ENCODE assay signal across 8 cellular contexts in the genomic region with DNA sequence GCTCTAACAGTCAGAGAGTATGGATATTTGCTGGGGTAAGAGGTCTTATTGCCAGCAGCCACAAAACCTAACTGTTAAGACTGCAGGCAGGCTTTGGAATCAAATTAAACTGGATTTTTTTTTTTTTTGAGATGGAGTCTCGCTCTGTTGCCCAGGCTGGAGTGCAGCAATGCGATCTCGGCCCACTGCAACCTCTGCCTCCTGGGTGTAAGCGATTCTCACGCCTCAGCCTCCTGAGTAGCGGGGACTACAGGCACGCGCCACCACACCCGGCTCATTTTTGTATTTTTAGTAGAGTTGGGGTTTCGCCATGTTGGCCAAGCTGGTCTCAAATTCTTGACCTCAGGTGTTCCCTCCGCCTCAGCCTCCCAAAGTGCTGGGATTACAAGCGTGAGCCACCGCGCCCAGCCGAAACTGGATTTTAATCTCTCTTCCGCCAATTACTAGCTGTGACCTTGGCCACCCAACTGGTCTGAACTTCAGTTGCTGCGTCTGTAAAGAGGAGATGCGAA. TPM values are rescaled to one million over a fixed set of nuclear protein-coding genes. Genes with fewer than 3 reads are reported as not detected.
DNase-seq lines count a peak whose midpoint lies in the region; ATAC-seq and TF ChIP-seq lines count a peak whose summit lies in the region.

No MANE protein-coding gene starts in this region.

- no peak overlapping the region for H2BK5ac ChIP-seq in H9 (ENCODE audit: insufficient read length, low read length)

- H3K23me2 ChIP-seq in H9 (ENCODE audit: insufficient read length, low read depth, low read length, poor library complexity, severe bottlenecking) = peaks cover 10% of the 10 kb centered on the region

- ATAC-seq in HG03439 (IDR thresholded peaks at IDR 0.05; ENCODE audit: unreplicated experiment) = no peak

- H4K8ac ChIP-seq in H9 (replicated peaks; ENCODE audit: insufficient read length, low read depth, low read length) = no peak overlapping the region

- no peaks in the 10 kb centered on the region for H3K79me2 ChIP-seq in H9 (ENCODE audit: insufficient read depth, low read length)

- H2BK12ac ChIP-seq in H9 (ENCODE audit: insufficient read length, low read depth, low read length) = no peak overlapping the region

- H3K9me3 Mint-ChIP-seq in H9 (no peaks in the 10 kb centered on the region; a peak in 1 of 5 replicates), glutamatergic neuron (ENCODE audit: unreplicated experiment) (peaks cover 8% of the 10 kb centered on the region)

- H3K4me1 Mint-ChIP-seq in H9 (peaks cover 8 to 14% of the 10 kb centered on the region in 2 experiments), glutamatergic neuron (ENCODE audit: low read depth, unreplicated experiment) (peaks cover 9% of the 10 kb centered on the region)

- H2BK120ac ChIP-seq in H9 (ENCODE audit: low read depth, low read length, poor library complexity, severe bottlenecking) = no peak overlapping the region

- peak overlapping the region; percentile 81 for H3K4me2 ChIP-seq in H9 (ENCODE audit: insufficient read depth, insufficient read length, low read length)

- H3K27me3 ChIP-seq in H9 (ENCODE audit: insufficient read depth, low read length) = no peaks in the 10 kb centered on the region
- H3K27me3 ChIP-seq in skeletal muscle tissue (ENCODE audit: control insufficient read depth in 3 of 3, insufficient read depth in 3 of 3, low read length in 3 of 3) = no peaks in the 10 kb centered on the region

- H3K27me3 Mint-ChIP-seq in H9 (ENCODE audit: low read depth) = peaks cover 2% of the 10 kb centered on the region; the same call in 1 of the 2 replicates
- H3K27me3 Mint-ChIP-seq in glutamatergic neuron (ENCODE audit: unreplicated experiment) = peaks cover 9% of the 10 kb centered on the region

- H3K36me3 Mint-ChIP-seq in H9 (ENCODE audit: insufficient read depth in 1 of 3, low read depth in 3 of 3) = peaks cover 20 to 33% (median 30%) of the 10 kb centered on the region in 3 experiments
- no peaks in the 10 kb centered on the region for H3K36me3 Mint-ChIP-seq in glutamatergic neuron (ENCODE audit: unreplicated experiment)

- peaks cover 21 to 27% (median 26%) of the 10 kb centered on the region in 3 donors for H3K36me3 ChIP-seq in skeletal muscle tissue (ENCODE audit: control insufficient read depth in 3 of 3, insufficient read depth in 3 of 3, low read length in 3 of 3)

- H3K4me3 ChIP-seq in WI38 (ENCODE audit: low read depth, low read length) = peak overlapping the region; percentile 80
- peak overlapping the region; percentile 88 to 100 (median 98) for H3K4me3 ChIP-seq in skeletal muscle tissue (ENCODE audit: low read length in 3 of 3)

- no peak overlapping the region for H3K9ac ChIP-seq in H9 (ENCODE audit: extremely low read depth, insufficient read length, low read length)
- peak overlapping the region; percentile 77 to 95 (median 83) for H3K9ac ChIP-seq in skeletal muscle tissue (ENCODE audit: low read depth in 1 of 3, low read length in 3 of 3)

- H3K4ac ChIP-seq in H9 (ENCODE audit: low read depth, low read length) = no peak overlapping the region

- H2AFZ ChIP-seq in H9 (ENCODE audit: low read length) = no peak overlapping the region

- peak overlapping the region; percentile 86 to 95 for H3K4me3 Mint-ChIP-seq in H9
- H3K4me3 Mint-ChIP-seq in glutamatergic neuron (ENCODE audit: unreplicated experiment) = peak overlapping the region; percentile 97

- no peak overlapping the region for H4K91ac ChIP-seq in H9 (ENCODE audit: insufficient read length, low read depth, low read length)

- no peak overlapping the region for H3K56ac ChIP-seq in H9 (ENCODE audit: insufficient read length, low read depth, low read length)

- no CpG with 5 or more reads among the region's 18 CpGs for WGBS in H9 (ENCODE audit: extremely low coverage, insufficient read length, low lambda C conversion rate)

- H2AK5ac ChIP-seq in H9 (ENCODE audit: insufficient read length, low read length) = no peak overlapping the region

- H2BK20ac ChIP-seq in H9 (ENCODE audit: low read depth, low read length, poor library complexity, severe bottlenecking) = no peak overlapping the region

- H3K79me1 ChIP-seq in H9 (ENCODE audit: insufficient read depth, low read depth, low read length, poor library complexity, severe bottlenecking) = peaks cover 3% of the 10 kb centered on the region

- H3K27ac ChIP-seq in H9 (ENCODE audit: insufficient read length, low read depth, low read length) (no peak overlapping the region), skeletal muscle tissue (ENCODE audit: low read depth, low read length) (peak overlapping the region; percentile 63)

- DNase-seq in H9 (no peak), glutamatergic neuron (no peak), NCI-H1436 (lab: John Stamatoyannopoulos, UW) (no peak), cortex of kidney (lab: John Stamatoyannopoulos, UW) (no peak), mucosa of gallbladder (ENCODE audit: low spot score) (no peak)

- H2BK15ac ChIP-seq in H9 (ENCODE audit: low read depth, low read length) = no peak overlapping the region

- no peaks in the 10 kb centered on the region for H4K20me1 ChIP-seq in H9 (ENCODE audit: control insufficient read depth, insufficient read depth, insufficient read length)

- no peak overlapping the region for H3K23ac ChIP-seq in H9 (ENCODE audit: insufficient read length, low read depth, low read length)

- no peak overlapping the region for H3K14ac ChIP-seq in H9 (ENCODE audit: insufficient read depth, low read length)

- no peaks in the 10 kb centered on the region for H3K9me3 ChIP-seq in H9 (ENCODE audit: control insufficient read depth, low read depth, low read length)
- H3K9me3 ChIP-seq in skeletal muscle tissue (ENCODE audit: control insufficient read depth in 3 of 3, low read length in 3 of 3) = no peaks in the 10 kb centered on the region

- no peak overlapping the region for H3K18ac ChIP-seq in H9 (ENCODE audit: insufficient read length, low read depth, low read length)

- no peak overlapping the region for H4K5ac ChIP-seq in H9 (ENCODE audit: insufficient read length, low read depth, low read length)

- H3K27ac Mint-ChIP-seq in H9 = no peak overlapping the region
- H3K27ac Mint-ChIP-seq in glutamatergic neuron (ENCODE audit: unreplicated experiment) = peak overlapping the region; percentile 94

- H3K4me1 ChIP-seq in H9 (ENCODE audit: insufficient read depth, low read length) = no peaks in the 10 kb centered on the region
- peaks cover 20 to 23% (median 22%) of the 10 kb centered on the region in 3 donors for H3K4me1 ChIP-seq in skeletal muscle tissue (ENCODE audit: control insufficient read depth in 3 of 3, insufficient read depth in 3 of 3, low read length in 3 of 3)

- no peak overlapping the region for H3T11ph ChIP-seq in H9 (ENCODE audit: low read length)

- TF ChIP-seq CTCF in H9 (conservative IDR thresholded peaks at IDR 0.05) (no peak), WI38 (IDR thresholded peaks at IDR 0.05; ENCODE audit: low read depth, low read length) (no peak), glutamatergic neuron (IDR thresholded peaks at IDR 0.05; ENCODE audit: partially characterized antibody, unreplicated experiment) (no peak)

RNA-seq across cellular contexts. Expression of a gene that starts 0.9 kb away (rescaled TPM):
- total RNA-seq in H9 (2021) (67.2 and 68.4 TPM in 2 replicates), glutamatergic neuron (ENCODE audit: unreplicated experiment) (38.7 TPM), skeletal muscle tissue (19.8 TPM), mucosa of gallbladder (38.9 TPM)

RNA-seq across cellular contexts. Expression of a gene that starts 1.0 kb away (rescaled TPM):
- total RNA-seq in H9 (2021) = 0.29 and 0.31 TPM in 2 replicates
- 1.3 TPM for total RNA-seq in glutamatergic neuron (ENCODE audit: unreplicated experiment)
- not detected for total RNA-seq in skeletal muscle tissue
- 1.1 TPM for total RNA-seq in mucosa of gallbladder

RNA-seq across cellular contexts. Expression of a gene that starts 8.9 kb away (rescaled TPM):
- total RNA-seq in H9 (2021) = 12.0 and 13.0 TPM in 2 replicates
- total RNA-seq in glutamatergic neuron (ENCODE audit: unreplicated experiment) = 30.0 TPM
- 8.4 TPM for total RNA-seq in skeletal muscle tissue
- total RNA-seq in mucosa of gallbladder = 39.3 TPM

RNA-seq across cellular contexts. Expression of a gene that starts 10.6 kb away (rescaled TPM):
- total RNA-seq in H9 (2021) = 34.0 and 38.6 TPM in 2 replicates
- total RNA-seq in glutamatergic neuron (ENCODE audit: unreplicated experiment) = 39.1 TPM
- 29.2 TPM for total RNA-seq in skeletal muscle tissue
- 35.4 TPM for total RNA-seq in mucosa of gallbladder

RNA-seq across cellular contexts. Expression of a gene that starts 20.5 kb away (rescaled TPM):
- 0.90 and 0.92 TPM in 2 replicates for total RNA-seq in H9 (2021)
- 1.7 TPM for total RNA-seq in glutamatergic neuron (ENCODE audit: unreplicated experiment)
- total RNA-seq in skeletal muscle tissue = under 0.01 TPM
- total RNA-seq in mucosa of gallbladder = 0.14 TPM
